In genomic region chr3:9879830-9880549, GRCh38 we compare ENCODE assay signal across 18 cellular contexts. TPM values are rescaled to one million over a fixed set of nuclear protein-coding genes. Genes with fewer than 3 reads are reported as not detected.
DNase-seq lines count a peak whose midpoint lies in the region; ATAC-seq and TF ChIP-seq lines count a peak whose summit lies in the region.
"Had no signal": no experiment of that assay in that cellular context is flagged by ENCODE, and none has a peak within 500 bp of the region (broad histone marks: within the 10 kb centered on the region; RNA-seq: fewer than 3 reads in every experiment).

Gene CIDEC, minus strand, starts transcription at chr3:9880253. Its CDS starts 1,767 bp downstream, at chr3:9878486.

- ATAC-seq in GM18868 (IDR thresholded peaks at IDR 0.05; ENCODE audit: unreplicated experiment) (peak; percentile 66), HG03039 (IDR thresholded peaks at IDR 0.05; ENCODE audit: unreplicated experiment) (no peak), HG02623 (IDR thresholded peaks at IDR 0.05; ENCODE audit: unreplicated experiment) (no peak)
- ATAC-seq: activated CD8-positive, alpha-beta T cell treated with anti-CD3 and anti-CD28 coated beads for 36 hours; activated T-cell treated with anti-CD3 and anti-CD28 coated beads, Interleukin-2, amount 50 U/mL, for 72 hours; heart right ventricle had no signal

- H3K4me3 ChIP-seq in fibroblast of villous mesenchyme (ENCODE audit: low read depth, low read length): no peak within 1 kb of the TSS
- H3K4me3 ChIP-seq: esophagus squamous epithelium, heart right ventricle had no signal

- TF ChIP-seq CTCF in fibroblast of villous mesenchyme (IDR thresholded peaks at IDR 0.05; ENCODE audit: insufficient read depth, low read depth, low read length) (no peak), subcutaneous adipose tissue (IDR thresholded peaks at IDR 0.05; ENCODE audit: low read depth) (no peak)

- peak; percentile 31 for DNase-seq in OCI-M1 (lab: John Stamatoyannopoulos, UW)
- peak; percentile 81 for DNase-seq in fibroblast of villous mesenchyme (ENCODE audit: low read depth)
- no peak for DNase-seq in AG20443 (ENCODE audit: low spot score)
- DNase-seq: activated CD8-positive, alpha-beta T cell treated with anti-CD3 and anti-CD28 coated beads for 36 hours; activated T-cell treated with anti-CD3 and anti-CD28 coated beads, Interleukin-2, amount 50 U/mL, for 72 hours; BE2C; esophagus squamous epithelium; heart right ventricle; mesendoderm; NCI-H146; retina had no signal

RNA-seq across cellular contexts. Expression of gene CIDEC, which starts in this region (rescaled TPM):
- total RNA-seq in fibroblast of villous mesenchyme (not detected in 2 replicates), subcutaneous adipose tissue (1,000 to 10,000 TPM in 2 of 4 donors, 100 to 1,000 TPM in 2; 684 to 1,626 (median 1,205) TPM)
- total RNA-seq: activated CD8-positive, alpha-beta T cell treated with anti-CD3 and anti-CD28 coated beads for 36 hours; esophagus squamous epithelium; H4; neural crest cell; T-helper 1 cell treated with Interleukin-12 subunit alpha and Interleukin-12 subunit beta and Interleukin-4 antibody, amounts not matched to agents 30 ng/mL and 1 ng/mL, for 36 hours had no signal

Comparison
In these comparisons a context has a peak if more than half of its experiments do, and no peak if none do; other contexts are left out.
1. RNA of gene CIDEC (total RNA-seq): 684 to 1,626 TPM in subcutaneous adipose tissue; not detected in fibroblast of villous mesenchyme; every median in the first group is over 100 times any median in the second.
2. Peak in DNase-seq in fibroblast of villous mesenchyme; RNA of the gene not detected or under 1 TPM.